ENCODE assay signal across 23 cellular contexts in genomic region chr12:4194661-4195060, GRCh38.
DNase-seq lines count a peak whose midpoint lies in the region; ATAC-seq, FAIRE-seq and TF ChIP-seq lines count a peak whose summit lies in the region.
"Had no signal": no experiment of that assay in that cellular context is flagged by ENCODE, and none has a peak within 500 bp of the region (broad histone marks: within the 10 kb centered on the region; RNA-seq: fewer than 3 reads in every experiment).

No MANE protein-coding gene starts in this region.

- H3K4me3 ChIP-seq in mesendoderm (ENCODE audit: low read length): no peak overlapping the region
- H3K4me3 ChIP-seq in transverse colon: no peak overlapping the region
- H3K4me3 ChIP-seq: BLaER1, GM23248 had no signal

- H3K9me3 Mint-ChIP-seq in activated CD4-positive, alpha-beta T cell treated with anti-CD3 and anti-CD28 coated beads, Interleukin-2, amount 10 ng/mL, durations not matched to agents 24 days and 14 days: no peaks in the 10 kb centered on the region
- H3K9me3 Mint-ChIP-seq in stimulated activated effector memory CD8-positive, alpha-beta T cell treated with anti-CD3 and anti-CD28 coated beads, Interleukin-12 subunit alpha, Interleukin-12 subunit beta, amount 100 ng/mL, for 72 hours: no peaks in the 10 kb centered on the region
- H3K9me3 Mint-ChIP-seq: CD4-positive, CD25-positive, alpha-beta regulatory T cell; CD8-positive, alpha-beta T cell had no signal

- H3K36me3 Mint-ChIP-seq in activated CD4-positive, alpha-beta T cell treated with anti-CD3 and anti-CD28 coated beads, Interleukin-2, amount 10 ng/mL, durations not matched to agents 24 days and 14 days (ENCODE audit: low read depth): no peaks in the 10 kb centered on the region
- H3K36me3 Mint-ChIP-seq in stimulated activated effector memory CD8-positive, alpha-beta T cell treated with anti-CD3 and anti-CD28 coated beads, Interleukin-12 subunit alpha, Interleukin-12 subunit beta, amount 100 ng/mL, for 72 hours: no peaks in the 10 kb centered on the region
- H3K36me3 Mint-ChIP-seq: CD4-positive, CD25-positive, alpha-beta regulatory T cell; CD8-positive, alpha-beta T cell had no signal

- peak overlapping the region; percentile 29 for H3K56ac ChIP-seq in mesendoderm (ENCODE audit: low read length)

- in situ Hi-C loops in transverse colon (cut with MboI; ENCODE audit: low pct_ligation_motif_present in 1 of 4, low pct_unique_long_range_greater_than_20kb in 1 of 4, low sequenced_read_pairs in 3 of 4): no loop called here

- H3K27ac ChIP-seq in mesendoderm (ENCODE audit: low read depth, low read length): no peak overlapping the region
- H3K27ac ChIP-seq in transverse colon: no peak overlapping the region
- H3K27ac ChIP-seq: 22Rv1, BLaER1, C4-2B, GM23248 had no signal

- FAIRE-seq in GM12891 (lab: Jason Lieb, UNC): peak; percentile 48
- FAIRE-seq: A204.1, G401.6, GM19239 had no signal

- no peak for TF ChIP-seq POLR2A in GM12891 (IDR thresholded peaks at IDR 0.05; ENCODE audit: low read depth, low read length)
- TF ChIP-seq POLR2A in transverse colon (IDR thresholded peaks at IDR 0.05): no peak

- no peaks in the 10 kb centered on the region for H3K79me2 ChIP-seq in mesendoderm (ENCODE audit: control insufficient read depth, insufficient read depth, low read length)

- H3K9me3 ChIP-seq in transverse colon: no peaks in the 10 kb centered on the region
- H3K9me3 ChIP-seq: BLaER1, Caco-2 had no signal

- H3K4me1 ChIP-seq in mesendoderm (ENCODE audit: control insufficient read depth, low read depth, low read length) (peaks cover 17% of the 10 kb centered on the region), transverse colon (no peaks in the 10 kb centered on the region)
- H3K4me1 ChIP-seq: Caco-2 had no signal

- H3K79me1 ChIP-seq in mesendoderm (ENCODE audit: low read length): no peaks in the 10 kb centered on the region

- H2AK5ac ChIP-seq in mesendoderm (ENCODE audit: low read length): no peak overlapping the region

- H3K27me3 Mint-ChIP-seq in activated CD4-positive, alpha-beta T cell treated with anti-CD3 and anti-CD28 coated beads, Interleukin-2, amount 10 ng/mL, durations not matched to agents 24 days and 14 days: peaks cover 3% of the 10 kb centered on the region
- H3K27me3 Mint-ChIP-seq: B cell; CD4-positive, CD25-positive, alpha-beta regulatory T cell had no signal

- no peak for TF ChIP-seq EP300 in transverse colon (IDR thresholded peaks at IDR 0.05; ENCODE audit: low read depth)

- DNase-seq in activated CD4-positive, alpha-beta T cell treated with anti-CD3 and anti-CD28 coated beads, Interleukin-2, amount 10 ng/mL, durations not matched to agents 24 days and 14 days: peak; percentile 32
- DNase-seq in activated CD4-positive, alpha-beta T cell treated with anti-CD3 and anti-CD28 coated beads for 1 hour: no peak
- DNase-seq in GM12891 (ENCODE audit: insufficient read length, low spot score) (no peak), mesendoderm (peak; percentile 29), midbrain (lab: John Stamatoyannopoulos, UW) (no peak), NCI-H146 (lab: John Stamatoyannopoulos, UW) (no peak), transverse colon (no peak)
- peak in 1 of 2 donors; percentile 42 for DNase-seq in stimulated activated effector memory CD8-positive, alpha-beta T cell treated with anti-CD3 and anti-CD28 coated beads, Interleukin-12 subunit alpha, Interleukin-12 subunit beta, amount 100 ng/mL, for 72 hours (ENCODE audit: low spot score in 2 of 2)
- DNase-seq: Caco-2; CD4-positive, CD25-positive, alpha-beta regulatory T cell; CD8-positive, alpha-beta T cell; DMS153; DND-41; GM23248; H9 had no signal

- no peak overlapping the region for H4K8ac ChIP-seq in mesendoderm (ENCODE audit: low read depth, low read length)

- no peak overlapping the region for H4K5ac ChIP-seq in mesendoderm (ENCODE audit: low read length)

- H3K4ac ChIP-seq in mesendoderm (ENCODE audit: low read depth, low read length): no peak overlapping the region

- no peak overlapping the region for H2BK120ac ChIP-seq in mesendoderm (ENCODE audit: low read depth, low read length)

- no peak for ATAC-seq in stimulated activated effector memory CD8-positive, alpha-beta T cell treated with anti-CD3 and anti-CD28 coated beads, Interleukin-12 subunit alpha, Interleukin-12 subunit beta, amount 100 ng/mL, for 72 hours
- ATAC-seq: CD8-positive, alpha-beta T cell; HCT116 had no signal

- no CpG with 5 or more reads among the region's 10 CpGs for WGBS in mesendoderm (ENCODE audit: extremely low coverage, insufficient coverage, low lambda C conversion rate)
- WGBS in transverse colon (ENCODE audit: low coverage in 1 of 2), 2 donors: 89% methylated on average over 10 of the region's 10 CpGs; no CpG with 5 or more reads in 1 of the 2 donors

- H3K4me1 Mint-ChIP-seq in activated CD4-positive, alpha-beta T cell treated with anti-CD3 and anti-CD28 coated beads, Interleukin-2, amount 10 ng/mL, durations not matched to agents 24 days and 14 days: peaks cover 6% of the 10 kb centered on the region
- no peaks in the 10 kb centered on the region for H3K4me1 Mint-ChIP-seq in stimulated activated effector memory CD8-positive, alpha-beta T cell treated with anti-CD3 and anti-CD28 coated beads, Interleukin-12 subunit alpha, Interleukin-12 subunit beta, amount 100 ng/mL, for 72 hours
- H3K4me1 Mint-ChIP-seq: CD4-positive, CD25-positive, alpha-beta regulatory T cell had no signal

- no peak for TF ChIP-seq CTCF in transverse colon (IDR thresholded peaks at IDR 0.05)

- no peak overlapping the region for H3K4me3 Mint-ChIP-seq in activated CD4-positive, alpha-beta T cell treated with anti-CD3 and anti-CD28 coated beads, Interleukin-2, amount 10 ng/mL, durations not matched to agents 24 days and 14 days
- H3K4me3 Mint-ChIP-seq in stimulated activated effector memory CD8-positive, alpha-beta T cell treated with anti-CD3 and anti-CD28 coated beads, Interleukin-12 subunit alpha, Interleukin-12 subunit beta, amount 100 ng/mL, for 72 hours: no peak overlapping the region
- H3K4me3 Mint-ChIP-seq: B cell; CD4-positive, CD25-positive, alpha-beta regulatory T cell; CD8-positive, alpha-beta T cell; H9 had no signal

- H3K27ac Mint-ChIP-seq in activated CD4-positive, alpha-beta T cell treated with anti-CD3 and anti-CD28 coated beads, Interleukin-2, amount 10 ng/mL, durations not matched to agents 24 days and 14 days: no peak overlapping the region
- peak overlapping the region; percentile 67 for H3K27ac Mint-ChIP-seq in stimulated activated effector memory CD8-positive, alpha-beta T cell treated with anti-CD3 and anti-CD28 coated beads, Interleukin-12 subunit alpha, Interleukin-12 subunit beta, amount 100 ng/mL, for 72 hours
- H3K27ac Mint-ChIP-seq: B cell; CD8-positive, alpha-beta T cell; H9 had no signal

- H3K36me3 ChIP-seq in mesendoderm (ENCODE audit: control insufficient read depth, insufficient read depth, low read length) (no peaks in the 10 kb centered on the region), transverse colon (no peaks in the 10 kb centered on the region)
- H3K36me3 ChIP-seq: BLaER1 had no signal

- H3K23ac ChIP-seq in mesendoderm (ENCODE audit: low read length): no peak overlapping the region

- H3K27me3 ChIP-seq in mesendoderm (ENCODE audit: insufficient read depth, low read length, poor library complexity) (no peaks in the 10 kb centered on the region), transverse colon (no peaks in the 10 kb centered on the region)

- no peak overlapping the region for H2BK5ac ChIP-seq in mesendoderm (ENCODE audit: low read length)

- no peak overlapping the region for H2BK15ac ChIP-seq in mesendoderm (replicated peaks; ENCODE audit: low read depth)

- no peak overlapping the region for H3K9ac ChIP-seq in mesendoderm (ENCODE audit: low read length)
- H3K9ac ChIP-seq: BLaER1, GM23248 had no signal

- intact Hi-C loops in activated CD4-positive, alpha-beta T cell treated with anti-CD3 and anti-CD28 coated beads, Interleukin-2, amount 10 ng/mL, durations not matched to agents 24 days and 14 days (cut with micrococcal nuclease): no loop called here
- intact Hi-C loops in transverse colon (cut with DNase I; ENCODE audit: low total_unique reads): no loop called here

- H3K18ac ChIP-seq in mesendoderm (ENCODE audit: low read length): no peak overlapping the region

- no peak overlapping the region for H3K4me2 ChIP-seq in mesendoderm (ENCODE audit: low read length)
- H3K4me2 ChIP-seq: BLaER1 had no signal

TF ChIP-seq in GM12891, 5 proteins besides CTCF, POLR2A, EP300 and RAD21:
- TF ChIP-seq TAF1 (IDR thresholded peaks at IDR 0.05; ENCODE audit: low read depth, low read length): no peak
TF ChIP-seq in GM12891: peak in this region for 0.

Comparison
In these comparisons a context has a peak if more than half of its experiments do, and no peak if none do; other contexts are left out.
1. DNase-seq: peak in activated CD4-positive, alpha-beta T cell treated with anti-CD3 and anti-CD28 coated beads, Interleukin-2, amount 10 ng/mL, durations not matched to agents 24 days and 14 days (single experiment) and mesendoderm (single experiment); none in activated CD4-positive, alpha-beta T cell treated with anti-CD3 and anti-CD28 coated beads for 1 hour (single experiment), GM12891 (single experiment), midbrain (single experiment), NCI-H146 (single experiment) and transverse colon (single experiment).